ENCODE assay signal across 18 cellular contexts in the genomic region with DNA sequence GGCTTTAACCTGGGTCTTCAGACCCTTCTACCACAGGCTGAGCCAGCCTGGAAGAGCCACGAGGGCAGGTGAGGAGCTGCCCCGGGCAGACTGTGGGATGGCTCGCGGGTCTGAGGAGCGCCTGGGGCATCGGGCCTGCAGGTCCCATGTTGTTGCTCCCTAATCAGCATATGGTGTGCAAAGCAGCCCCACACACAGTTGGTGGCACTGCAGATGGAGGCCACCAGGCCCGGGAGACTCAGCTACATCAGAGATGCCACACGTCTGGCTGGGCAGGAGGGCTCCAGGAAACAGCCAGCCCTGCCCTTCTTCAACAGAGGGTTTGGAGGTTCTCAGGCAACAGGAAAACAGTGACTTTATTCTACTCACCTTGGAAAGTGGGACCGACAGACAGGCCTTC.
DNase-seq lines count a peak whose midpoint lies in the region; ATAC-seq and TF ChIP-seq lines count a peak whose summit lies in the region.
"Had no signal": no experiment of that assay in that cellular context is flagged by ENCODE, and none has a peak within 500 bp of the region (broad histone marks: within the 10 kb centered on the region; RNA-seq: fewer than 3 reads in every experiment).

No MANE protein-coding gene starts in this region.

- intact Hi-C loops in esophagus squamous epithelium (cut with DNase I): no loop called here
- intact Hi-C loops in CD4-positive, alpha-beta T cell (cut with DNase I, micrococcal nuclease): no loop called here

- no peak overlapping the region for H4K91ac ChIP-seq in neuronal stem cell (ENCODE audit: low read depth, low read length, poor library complexity)

- WGBS in esophagus squamous epithelium, 2 donors: 92 to 95% methylated on average over 3 to 8 of the region's 9 CpGs
- WGBS in neuronal stem cell (ENCODE audit: extremely low coverage in 2 of 2, insufficient read length in 2 of 2, insufficient replicate concordance in 1 of 2), 2 donors: no CpG with 5 or more reads among the region's 9 CpGs

- H3K79me1 ChIP-seq in neuronal stem cell (ENCODE audit: low read depth, low read length): peaks cover 12% of the 10 kb centered on the region

- no peak for DNase-seq in activated naive CD8-positive, alpha-beta T cell treated with anti-CD3 and anti-CD28 coated beads for 36 hours
- no peak for DNase-seq in activated naive CD8-positive, alpha-beta T cell treated with anti-CD3 and anti-CD28 coated beads, Interleukin-2, amount 50 U/mL, for 24 hours
- DNase-seq in esophagus squamous epithelium (lab: John Stamatoyannopoulos, UW): no peak
- DNase-seq in neuronal stem cell (ENCODE audit: low spot score): no peak
- DNase-seq in type B pancreatic cell (ENCODE audit: extremely low spot score, unreplicated experiment): peak; percentile 50
- no peak for DNase-seq in nucleus accumbens (lab: John Stamatoyannopoulos, UW)
- DNase-seq in CD4-positive, alpha-beta T cell: no peak
- DNase-seq: CD8-positive, alpha-beta T cell; DMS79 treated with DMSO at 0.1 percent for 48 hours; KG1; NCI-H1436; NCI-H2029; NCI-H2171; NCI-H69; NK-92 treated with Interleukin-12 subunit alpha and Interleukin-12 subunit beta, amount 100 ng/mL, for 24 hours; OCI-M1 had no signal

- H3K27ac ChIP-seq in esophagus squamous epithelium: peak overlapping the region; percentile 76 to 93 (median 86)
- H3K27ac ChIP-seq in neuronal stem cell (replicated peaks; ENCODE audit: low read length): no peak overlapping the region
- H3K27ac ChIP-seq in CD4-positive, alpha-beta T cell (ENCODE audit: low read depth, low read length): no peak overlapping the region

- H2BK15ac ChIP-seq in neuronal stem cell (ENCODE audit: low read length): peak overlapping the region; percentile 59

- H3K27me3 Mint-ChIP-seq in activated naive CD8-positive, alpha-beta T cell treated with anti-CD3 and anti-CD28 coated beads for 36 hours: no peaks in the 10 kb centered on the region
- H3K27me3 Mint-ChIP-seq in activated naive CD8-positive, alpha-beta T cell treated with anti-CD3 and anti-CD28 coated beads, Interleukin-2, amount 50 U/mL, for 24 hours: no peaks in the 10 kb centered on the region
- H3K27me3 Mint-ChIP-seq in type B pancreatic cell: no peaks in the 10 kb centered on the region
- no peaks in the 10 kb centered on the region for H3K27me3 Mint-ChIP-seq in CD4-positive, alpha-beta T cell

- no peak overlapping the region for H3K4me2 ChIP-seq in neuronal stem cell (ENCODE audit: insufficient read depth, low read length, poor library complexity, severe bottlenecking)

- H3K9me3 ChIP-seq in esophagus squamous epithelium (no peaks in the 10 kb centered on the region), neuronal stem cell (replicated peaks in 1 of 2; ENCODE audit: control insufficient read depth in 2 of 2, insufficient read depth in 1 of 2, low read depth in 1 of 2, low read length in 2 of 2) (peaks cover under 1 to 5% of the 10 kb centered on the region in 2 donors)
- H3K9me3 ChIP-seq in CD4-positive, alpha-beta T cell (ENCODE audit: control insufficient read depth, low read length): no peaks in the 10 kb centered on the region

- TF ChIP-seq CTCF in esophagus squamous epithelium (IDR thresholded peaks at IDR 0.05) (no peak), type B pancreatic cell (conservative IDR thresholded peaks at IDR 0.05) (no peak)
- TF ChIP-seq CTCF in CD4-positive, alpha-beta T cell (IDR thresholded peaks at IDR 0.05): no peak

- H3K9me3 Mint-ChIP-seq in activated naive CD8-positive, alpha-beta T cell treated with anti-CD3 and anti-CD28 coated beads for 36 hours: no peaks in the 10 kb centered on the region
- no peaks in the 10 kb centered on the region for H3K9me3 Mint-ChIP-seq in activated naive CD8-positive, alpha-beta T cell treated with anti-CD3 and anti-CD28 coated beads, Interleukin-2, amount 50 U/mL, for 24 hours
- H3K9me3 Mint-ChIP-seq in type B pancreatic cell: peaks cover 4% of the 10 kb centered on the region
- H3K9me3 Mint-ChIP-seq in CD4-positive, alpha-beta T cell: no peaks in the 10 kb centered on the region
- H3K9me3 Mint-ChIP-seq: CD8-positive, alpha-beta T cell had no signal

- no peak overlapping the region for H3K9ac ChIP-seq in neuronal stem cell (ENCODE audit: low read depth, low read length, poor library complexity)

- H3K36me3 Mint-ChIP-seq in activated naive CD8-positive, alpha-beta T cell treated with anti-CD3 and anti-CD28 coated beads for 36 hours: no peaks in the 10 kb centered on the region
- peaks cover 2% of the 10 kb centered on the region for H3K36me3 Mint-ChIP-seq in activated naive CD8-positive, alpha-beta T cell treated with anti-CD3 and anti-CD28 coated beads, Interleukin-2, amount 50 U/mL, for 24 hours (ENCODE audit: low read depth)
- peaks cover 9% of the 10 kb centered on the region for H3K36me3 Mint-ChIP-seq in type B pancreatic cell
- H3K36me3 Mint-ChIP-seq in CD4-positive, alpha-beta T cell (ENCODE audit: low read depth): no peaks in the 10 kb centered on the region
- H3K36me3 Mint-ChIP-seq: CD8-positive, alpha-beta T cell had no signal

- no peak overlapping the region for H3K14ac ChIP-seq in neuronal stem cell (ENCODE audit: low read length)

- H3K27ac Mint-ChIP-seq in activated naive CD8-positive, alpha-beta T cell treated with anti-CD3 and anti-CD28 coated beads for 36 hours: peak overlapping the region; percentile 42
- no peak overlapping the region for H3K27ac Mint-ChIP-seq in activated naive CD8-positive, alpha-beta T cell treated with anti-CD3 and anti-CD28 coated beads, Interleukin-2, amount 50 U/mL, for 24 hours
- no peak overlapping the region for H3K27ac Mint-ChIP-seq in type B pancreatic cell
- no peak overlapping the region for H3K27ac Mint-ChIP-seq in CD4-positive, alpha-beta T cell
- H3K27ac Mint-ChIP-seq: CD8-positive, alpha-beta T cell had no signal

- H2AFZ ChIP-seq in neuronal stem cell (ENCODE audit: low read length): no peak overlapping the region

- no peak overlapping the region for H3K4ac ChIP-seq in neuronal stem cell (ENCODE audit: low read length)

- CTCF ChIA-PET in CD4-positive, alpha-beta T cell (lab: Charles Lee): no interaction called here

- POLR2A ChIA-PET in CD4-positive, alpha-beta T cell (lab: Charles Lee): no interaction called here

- H3K36me3 ChIP-seq in esophagus squamous epithelium (no peaks in the 10 kb centered on the region), neuronal stem cell (replicated peaks in 1 of 2; ENCODE audit: control insufficient read depth in 2 of 2, insufficient read depth in 2 of 2, low read length in 2 of 2) (no peaks in the 10 kb centered on the region)

- H3K4me1 Mint-ChIP-seq in activated naive CD8-positive, alpha-beta T cell treated with anti-CD3 and anti-CD28 coated beads for 36 hours: peaks cover 17% of the 10 kb centered on the region
- peaks cover 22% of the 10 kb centered on the region for H3K4me1 Mint-ChIP-seq in activated naive CD8-positive, alpha-beta T cell treated with anti-CD3 and anti-CD28 coated beads, Interleukin-2, amount 50 U/mL, for 24 hours
- H3K4me1 Mint-ChIP-seq in type B pancreatic cell (ENCODE audit: unreplicated experiment): peaks cover 46% of the 10 kb centered on the region
- H3K4me1 Mint-ChIP-seq in CD4-positive, alpha-beta T cell (ENCODE audit: low read depth): peaks cover 16% of the 10 kb centered on the region

- H3K18ac ChIP-seq in neuronal stem cell (ENCODE audit: low read length): no peak overlapping the region

- H3K27me3 ChIP-seq in esophagus squamous epithelium (no peaks in the 10 kb centered on the region), neuronal stem cell (ENCODE audit: control insufficient read depth in 3 of 3, insufficient read depth in 3 of 3, low read depth in 1 of 3, low read length in 3 of 3) (no peaks in the 10 kb centered on the region)
- H3K27me3 ChIP-seq in CD4-positive, alpha-beta T cell (ENCODE audit: control insufficient read depth, insufficient read depth, low read length): no peaks in the 10 kb centered on the region

- no peak overlapping the region for H4K8ac ChIP-seq in neuronal stem cell (ENCODE audit: low read depth, low read length)

- H3K4me1 ChIP-seq in esophagus squamous epithelium (peaks cover 22 to 76% (median 56%) of the 10 kb centered on the region in 3 donors), neuronal stem cell (ENCODE audit: control insufficient read depth in 2 of 2, insufficient read depth in 1 of 2, low read depth in 1 of 2, low read length in 2 of 2) (peaks cover 21 to 34% of the 10 kb centered on the region in 2 donors)

- no peak overlapping the region for H2BK12ac ChIP-seq in neuronal stem cell (ENCODE audit: low read length)

- H2AK5ac ChIP-seq in neuronal stem cell (ENCODE audit: low read depth, low read length): peak overlapping the region; percentile 47

- no peak for ATAC-seq in activated naive CD8-positive, alpha-beta T cell treated with anti-CD3 and anti-CD28 coated beads, Interleukin-2, amount 50 U/mL, for 24 hours
- no peak for ATAC-seq in CD4-positive, alpha-beta T cell (ENCODE audit: poor library complexity)
- no peak for ATAC-seq in HG03196 (IDR thresholded peaks at IDR 0.05; ENCODE audit: unreplicated experiment)
- ATAC-seq: CD8-positive, alpha-beta T cell; HCT116 had no signal

- H2BK5ac ChIP-seq in neuronal stem cell (ENCODE audit: low read length): no peak overlapping the region

- no peak overlapping the region for H2BK120ac ChIP-seq in neuronal stem cell (ENCODE audit: low read depth, low read length)

- no peak overlapping the region for H3K4me3 ChIP-seq in esophagus squamous epithelium
- no peak overlapping the region for H3K4me3 ChIP-seq in neuronal stem cell (ENCODE audit: low read length in 2 of 2)

- TF ChIP-seq POLR2A in esophagus squamous epithelium (IDR thresholded peaks at IDR 0.05): no peak

- H3K4me3 Mint-ChIP-seq in activated naive CD8-positive, alpha-beta T cell treated with anti-CD3 and anti-CD28 coated beads for 36 hours: no peak overlapping the region
- H3K4me3 Mint-ChIP-seq in activated naive CD8-positive, alpha-beta T cell treated with anti-CD3 and anti-CD28 coated beads, Interleukin-2, amount 50 U/mL, for 24 hours: no peak overlapping the region
- H3K4me3 Mint-ChIP-seq in type B pancreatic cell: no peak overlapping the region
- H3K4me3 Mint-ChIP-seq in CD4-positive, alpha-beta T cell: no peak overlapping the region
- H3K4me3 Mint-ChIP-seq: CD8-positive, alpha-beta T cell had no signal

- peak overlapping the region; percentile 34 for H3K23ac ChIP-seq in neuronal stem cell (ENCODE audit: low read depth, low read length, poor library complexity)

Comparison
In these comparisons a context has a peak if more than half of its experiments do, and no peak if none do; other contexts are left out.
1. H3K27ac ChIP-seq: peak in esophagus squamous epithelium (4 of 4); none in neuronal stem cell (single experiment) and CD4-positive, alpha-beta T cell (single experiment).